10 cellular contexts compared by ENCODE assay signal in genomic region chr3:150376001-150376848, GRCh38. TPM values are rescaled to one million over a fixed set of nuclear protein-coding genes. Genes with fewer than 3 reads are reported as not detected.
DNase-seq lines count a peak whose midpoint lies in the region; ATAC-seq and TF ChIP-seq lines count a peak whose summit lies in the region.
"Had no signal": no experiment of that assay in that cellular context is flagged by ENCODE, and none has a peak within 500 bp of the region (broad histone marks: within the 10 kb centered on the region; RNA-seq: fewer than 3 reads in every experiment).

No MANE protein-coding gene starts in this region.

- H3K4me1 ChIP-seq in HCT116 (ENCODE audit: control insufficient read depth in 1 of 2, insufficient read depth in 2 of 2, low read length in 2 of 2) (peaks cover 16 to 26% of the 10 kb centered on the region in 2 experiments), right lobe of liver (peaks cover 0 to 19% (median 4%) of the 10 kb centered on the region in 4 donors)

- H3K4me3 ChIP-seq in HCT116 (replicated peaks in 1 of 2; ENCODE audit: low read depth in 1 of 2, low read length in 2 of 2) (no peak overlapping the region), right lobe of liver (no peak overlapping the region)

- H3K4me1 Mint-ChIP-seq in brain, result peaks cover 38% of the 10 kb centered on the region

- H3K9me2 ChIP-seq in HCT116 (ENCODE audit: insufficient read depth), result no peaks in the 10 kb centered on the region

- TF ChIP-seq RAD21 in HCT116 (IDR thresholded peaks at IDR 0.05; ENCODE audit: low read depth), result no peak

- RAD21 ChIA-PET in HCT116 (lab: Charles Lee; ENCODE audit: low non-redundant PET in 1 of 2, low total read pairs in 2 of 2, uncharacterized antibody in 2 of 2, unreplicated experiment in 2 of 2), result no interaction called here

- no peak overlapping the region for H3K4me3 Mint-ChIP-seq in brain
- H3K4me3 Mint-ChIP-seq: T-cell had no signal

- peak; percentile 51 for DNase-seq in COR-L47 (lab: John Stamatoyannopoulos, UW)
- no peak for DNase-seq in HCT116 (ENCODE audit: low read depth, low spot score)
- peak; percentile 51 to 73 (median 64) for DNase-seq in right lobe of liver
- no peak for DNase-seq in NCI-H1694 treated with DMSO at 0.1 percent for 48 hours (lab: John Stamatoyannopoulos, UW)
- DNase-seq in SHP77 (lab: John Stamatoyannopoulos, UW), result no peak
- DNase-seq in activated CD4-positive, CD25-positive, alpha-beta regulatory T cell treated with anti-CD3 and anti-CD28 coated beads, Interleukin-2, amount 50 U/mL, for 72 hours, result no peak
- DNase-seq: GF-D8, midbrain, T-cell had no signal

- H3K9ac ChIP-seq in HCT116 (ENCODE audit: low read length), result no peak overlapping the region

- H2AFZ ChIP-seq in HCT116 (ENCODE audit: low read depth, low read length, poor library complexity, severe bottlenecking), result no peak overlapping the region

- H3K9me3 ChIP-seq in HCT116 (ENCODE audit: control insufficient read depth in 1 of 2, insufficient read depth in 1 of 2, low read depth in 1 of 2, low read length in 2 of 2), result no peaks in the 10 kb centered on the region
- H3K9me3 ChIP-seq in right lobe of liver, result no peaks in the 10 kb centered on the region

- H3K36me3 Mint-ChIP-seq in brain, result no peaks in the 10 kb centered on the region
- H3K36me3 Mint-ChIP-seq: T-cell had no signal

- no peak overlapping the region for H3K4me2 ChIP-seq in HCT116 (ENCODE audit: low read length)

- H3K9me3 Mint-ChIP-seq in brain, result peaks cover 0 to 2% (median 0%) of the 10 kb centered on the region in 5 experiments
- H3K9me3 Mint-ChIP-seq: T-cell had no signal

- TF ChIP-seq CTCF in HCT116 (IDR thresholded peaks at IDR 0.05 in 2 of 3, conservative IDR thresholded peaks at IDR 0.05 in 1 of 3; ENCODE audit: borderline replicate concordance in 1 of 3, insufficient read depth in 1 of 3, low read depth in 2 of 3, low read length in 2 of 3), result no peak
- TF ChIP-seq CTCF in brain (conservative IDR thresholded peaks at IDR 0.05), result no peak
- no peak for TF ChIP-seq CTCF in right lobe of liver (IDR thresholded peaks at IDR 0.05)

- H4K20me1 ChIP-seq in HCT116 (ENCODE audit: insufficient read depth), result no peaks in the 10 kb centered on the region

- no peaks in the 10 kb centered on the region for H3K79me2 ChIP-seq in HCT116 (ENCODE audit: insufficient read depth, low read length)

- no peaks in the 10 kb centered on the region for H3K36me3 ChIP-seq in HCT116 (ENCODE audit: control insufficient read depth in 1 of 2, insufficient read depth in 2 of 2, low read length in 2 of 2)
- no peaks in the 10 kb centered on the region for H3K36me3 ChIP-seq in right lobe of liver

- 22% methylated on average over 3 of the region's 3 CpGs for WGBS in right lobe of liver (ENCODE audit: insufficient coverage, low coverage, low lambda C conversion rate, missing lambda C conversion rate)

- ATAC-seq in HCT116 (no peak), right lobe of liver (peak; percentile 46 to 71 (median 66))
- ATAC-seq: T-cell had no signal

- H3K27ac ChIP-seq in HCT116 (ENCODE audit: low read depth, low read length), result no peak overlapping the region
- peak overlapping the region; percentile 72 to 84 (median 79) for H3K27ac ChIP-seq in right lobe of liver

- H3K27ac Mint-ChIP-seq in brain, result peak overlapping the region; percentile 1 to 81 (median 42)
- H3K27ac Mint-ChIP-seq: T-cell had no signal

- TF ChIP-seq POLR2A in HCT116 (IDR thresholded peaks at IDR 0.05; ENCODE audit: borderline replicate concordance, extremely low read depth, insufficient read depth, insufficient read length), result no peak
- no peak for TF ChIP-seq POLR2A in right lobe of liver (IDR thresholded peaks at IDR 0.05)

- no peaks in the 10 kb centered on the region for H3K27me3 Mint-ChIP-seq in brain
- H3K27me3 Mint-ChIP-seq: T-cell had no signal

- intact Hi-C loops in HCT116 (cut with micrococcal nuclease), result no loop called here
- intact Hi-C loops in right lobe of liver (cut with DNase I), result no loop called here

- CTCF ChIA-PET in HCT116 (lab: Charles Lee), result no interaction called here

- POLR2A ChIA-PET in HCT116 (lab: Charles Lee), result interaction anchor here (0.9 to 2.6 kb wide), 2 partner anchors 15 to 32 kb away, joined by 3 to 6 read pairs; partner anchors contain the start of gene TSC22D2

- BruUV-seq in HCT116 (replicated peaks; lab: Mats Ljungman, UMichigan), result no TSS peak

- no peaks in the 10 kb centered on the region for H3K27me3 ChIP-seq in HCT116 (ENCODE audit: insufficient read depth, low read length)
- H3K27me3 ChIP-seq in right lobe of liver, result no peaks in the 10 kb centered on the region

TF ChIP-seq in HCT116, 20 proteins besides CTCF, POLR2A, EP300 and RAD21:
- TF ChIP-seq CEBPB (IDR thresholded peaks at IDR 0.05; ENCODE audit: low read depth) (peak; percentile 76), POLR2AphosphoS5 (IDR thresholded peaks at IDR 0.05; ENCODE audit: low read depth, low read length) (no peak), TCF7L2 (IDR thresholded peaks at IDR 0.05; ENCODE audit: borderline replicate concordance, extremely low read depth, insufficient read depth, insufficient read length) (no peak)
TF ChIP-seq in HCT116: peak in this region for 1.

RNA-seq across cellular contexts. Expression of gene TSC22D2, which starts 31.9 kb away (rescaled TPM):
- 20.0 TPM for total RNA-seq in HCT116 (2021; ENCODE audit: unreplicated experiment)
- polyA plus RNA-seq in HCT116 (2012), result 10.4 and 11.7 TPM in 2 replicates
- polyA plus RNA-seq in brain (ENCODE audit: insufficient read depth, low read depth, low replicate concordance), result 4.4 TPM
- 10 to 100 TPM; 10.3 to 30.4 (median 13.2) TPM for total RNA-seq in right lobe of liver

Comparison
In these comparisons a context has a peak if more than half of its experiments do, and no peak if none do; other contexts are left out.
1. DNase-seq: peak in COR-L47 (single experiment) and right lobe of liver (3 of 3); none in HCT116 (single experiment), NCI-H1694 treated with DMSO at 0.1 percent for 48 hours (single experiment), SHP77 (0 of 2) and activated CD4-positive, CD25-positive, alpha-beta regulatory T cell treated with anti-CD3 and anti-CD28 coated beads, Interleukin-2, amount 50 U/mL, for 72 hours (single experiment).